Comparison of ENCODE assay signal across 32 cellular contexts in genomic region chrX:143240658-143241057, GRCh38.
"Had no signal": no experiment of that assay in that cellular context is flagged by ENCODE, and none has a peak within 500 bp of the region (broad histone marks: within the 10 kb centered on the region; RNA-seq: fewer than 3 reads in every experiment).

No MANE protein-coding gene starts in this region.

- H3K9ac ChIP-seq: parathyroid adenoma had no signal

- H3K4me1 ChIP-seq: parathyroid adenoma, psoas muscle, right lobe of liver, sigmoid colon, suprapubic skin, testis, tibial artery, transverse colon, upper lobe of left lung, uterus had no signal

- H3K9me3 ChIP-seq: neutrophil, ovary, psoas muscle, right lobe of liver, sigmoid colon, suprapubic skin, testis, tibial artery, transverse colon, upper lobe of left lung, uterus had no signal

- H3K27me3 Mint-ChIP-seq: naive B cell; naive thymus-derived CD8-positive, alpha-beta T cell; natural killer cell treated with Interleukin-12 subunit alpha and Interleukin-12 subunit beta and Interleukin-15 and Interleukin-18, amount 100 ng/mL, for 72 hours; progenitor cell of endocrine pancreas; stimulated activated memory B cell treated with anti-CD40 and anti-IgM and Interleukin-4, amounts not matched to agents 10 μg/mL and 1 μg/mL and 100 μg/mL, for 72 hours; stimulated activated naive CD8-positive, alpha-beta T cell treated with anti-CD3 and anti-CD28 coated beads, Interleukin-15, amount 100 ng/mL, for 72 hours had no signal

- H3K36me3 Mint-ChIP-seq: naive B cell; naive thymus-derived CD8-positive, alpha-beta T cell; natural killer cell treated with Interleukin-12 subunit alpha and Interleukin-12 subunit beta and Interleukin-15 and Interleukin-18, amount 100 ng/mL, for 72 hours; stimulated activated memory B cell treated with anti-CD40 and anti-IgM and Interleukin-4, amounts not matched to agents 10 μg/mL and 1 μg/mL and 100 μg/mL, for 72 hours had no signal

- ATAC-seq: naive thymus-derived CD8-positive, alpha-beta T cell; natural killer cell treated with Interleukin-12 subunit alpha and Interleukin-12 subunit beta and Interleukin-15 and Interleukin-18, amount 100 ng/mL, for 72 hours; psoas muscle; right cardiac atrium; right lobe of liver; stimulated activated memory B cell treated with anti-CD40 and anti-IgM and Interleukin-4, amounts not matched to agents 10 μg/mL and 1 μg/mL and 100 μg/mL, for 72 hours; stimulated activated naive CD8-positive, alpha-beta T cell treated with anti-CD3 and anti-CD28 coated beads, Interleukin-15, amount 100 ng/mL, for 72 hours; stimulated activated naive CD8-positive, alpha-beta T cell treated with anti-CD3 and anti-CD28 coated beads, Interleukin-15, Interleukin-2, amounts not matched to agents 100 U/mL and 50 U/mL, for 24 hours had no signal

- H2AFZ ChIP-seq: parathyroid adenoma had no signal

- H3K79me2 ChIP-seq: parathyroid adenoma had no signal

- H3K27ac Mint-ChIP-seq: naive B cell; naive thymus-derived CD8-positive, alpha-beta T cell; natural killer cell treated with Interleukin-12 subunit alpha and Interleukin-12 subunit beta and Interleukin-15 and Interleukin-18, amount 100 ng/mL, for 72 hours; nephron progenitor cell; progenitor cell of endocrine pancreas; stimulated activated memory B cell treated with anti-CD40 and anti-IgM and Interleukin-4, amounts not matched to agents 10 μg/mL and 1 μg/mL and 100 μg/mL, for 72 hours; stimulated activated naive CD8-positive, alpha-beta T cell treated with anti-CD3 and anti-CD28 coated beads, Interleukin-15, amount 100 ng/mL, for 72 hours had no signal

- H3K4me1 Mint-ChIP-seq: naive B cell; naive thymus-derived CD8-positive, alpha-beta T cell; nephron progenitor cell; neural crest cell; stimulated activated memory B cell treated with anti-CD40 and anti-IgM and Interleukin-4, amounts not matched to agents 10 μg/mL and 1 μg/mL and 100 μg/mL, for 72 hours; stimulated activated naive CD8-positive, alpha-beta T cell treated with anti-CD3 and anti-CD28 coated beads, Interleukin-15, amount 100 ng/mL, for 72 hours had no signal

- H3K36me3 ChIP-seq: neutrophil, ovary, right lobe of liver, sigmoid colon, suprapubic skin, tibial artery, transverse colon, upper lobe of left lung, uterus had no signal

- H3K4me3 Mint-ChIP-seq: naive B cell; naive thymus-derived CD8-positive, alpha-beta T cell; natural killer cell treated with Interleukin-12 subunit alpha and Interleukin-12 subunit beta and Interleukin-15 and Interleukin-18, amount 100 ng/mL, for 72 hours; nephron progenitor cell; neural crest cell; stimulated activated memory B cell treated with anti-CD40 and anti-IgM and Interleukin-4, amounts not matched to agents 10 μg/mL and 1 μg/mL and 100 μg/mL, for 72 hours; stimulated activated naive CD8-positive, alpha-beta T cell treated with anti-CD3 and anti-CD28 coated beads, Interleukin-15, amount 100 ng/mL, for 72 hours had no signal

- H3K27ac ChIP-seq: neutrophil, ovary, parathyroid adenoma, psoas muscle, right lobe of liver, sigmoid colon, suprapubic skin, testis, tibial artery, transverse colon, upper lobe of left lung, uterus had no signal

- H3K27me3 ChIP-seq: neutrophil, ovary, right lobe of liver, sigmoid colon, suprapubic skin, testis, tibial artery, transverse colon, upper lobe of left lung, uterus had no signal

- H3K4me3 ChIP-seq: ovary, psoas muscle, right lobe of liver, sigmoid colon, suprapubic skin, testis, tibial artery, transverse colon, upper lobe of left lung, uterus had no signal

- DNase-seq: naive B cell; naive thymus-derived CD8-positive, alpha-beta T cell; nephron progenitor cell; nucleus accumbens; ovary; posterior cingulate gyrus; psoas muscle; right cardiac atrium; right lobe of liver; sigmoid colon; small intestine; stimulated activated CD4-positive, alpha-beta T cell treated with anti-CD3 and anti-CD28 coated beads, Interleukin-15, amount 100 ng/mL, for 24 hours; stimulated activated CD4-positive, alpha-beta T cell treated with anti-CD3 and anti-CD28 coated beads, Interleukin-2, amount 100 ng/mL, for 24 hours; stimulated activated CD4-positive, alpha-beta T cell treated with anti-CD3 and anti-CD28 coated beads, Interleukin-2, amount 100 ng/mL, for 48 hours; stimulated activated CD4-positive, alpha-beta T cell treated with anti-CD3 and anti-CD28 coated beads, Interleukin-4, amount 100 ng/mL, for 4 hours; stimulated activated CD8-positive, alpha-beta memory T cell treated with anti-CD3 and anti-CD28 coated beads, Interleukin-4, amount 100 ng/mL, for 48 hours; stimulated activated naive CD4-positive, alpha-beta T cell; stimulated activated naive CD8-positive, alpha-beta T cell treated with anti-CD3 and anti-CD28 coated beads, Interleukin-15, amount 100 ng/mL, for 72 hours; stimulated activated naive CD8-positive, alpha-beta T cell treated with anti-CD3 and anti-CD28 coated beads, Interleukin-15, Interleukin-2, amounts not matched to agents 100 U/mL and 50 U/mL, for 24 hours; substantia nigra; testis; tibial artery; transverse colon; upper lobe of left lung; uterus had no signal
